In genomic region chr7:876972-877311, GRCh38 we compare ENCODE assay signal across 7 cellular contexts. TPM values are rescaled to one million over a fixed set of nuclear protein-coding genes. Genes with fewer than 3 reads are reported as not detected.
DNase-seq lines count a peak whose midpoint lies in the region; FAIRE-seq and TF ChIP-seq lines count a peak whose summit lies in the region.

No MANE protein-coding gene starts in this region.

- peaks cover 51% of the 10 kb centered on the region for H3K79me2 ChIP-seq in OCI-LY7 (ENCODE audit: insufficient read depth, low read depth, low read length)
- H3K79me2 ChIP-seq in H1 (ENCODE audit: control insufficient read depth in 1 of 2, insufficient read depth in 2 of 2, low read length in 2 of 2): peaks cover 34 to 48% of the 10 kb centered on the region in 2 experiments

- POLR2A ChIA-PET in OCI-LY7 (lab: Charles Lee) (interaction anchor here (0.5 kb wide), 1 partner anchor 275 kb away, joined by 3 read pairs; no protein-coding TSS in a partner anchor), H1 (lab: Charles Lee; ENCODE audit: partially characterized antibody) (interaction anchor here (0.6 to 2.0 kb wide), 8 partner anchors 8 to 104 kb away, joined by 3 to 9 read pairs (median 4); no protein-coding TSS in a partner anchor)

- H3K4me1 ChIP-seq in HAP-1 (peaks cover 23% of the 10 kb centered on the region), OCI-LY7 (ENCODE audit: insufficient read depth, low read length, poor library complexity, severe bottlenecking) (peaks cover 38% of the 10 kb centered on the region), H1 (replicated peaks in 1 of 4; ENCODE audit: control insufficient read depth in 3 of 4, insufficient read depth in 4 of 4, low read length in 3 of 4) (peaks cover 0 to 5% (median 0%) of the 10 kb centered on the region in 4 experiments; a peak in 5 of 7 replicates)

- intact Hi-C loops in OCI-LY7 (cut with micrococcal nuclease; ENCODE audit: unreplicated experiment): loop anchor here (1.0 kb wide), 3 partner anchors 24 to 150 kb away; partner anchors contain the start of gene PRKAR1B

- H4K8ac ChIP-seq in H1 (ENCODE audit: extremely low read depth, insufficient read depth, low read length): peak overlapping the region; percentile 76; the same call in 1 of the 2 replicates

- no peak overlapping the region for H2BK15ac ChIP-seq in H1 (ENCODE audit: low read length)

- H4K91ac ChIP-seq in H1 (replicated peaks; ENCODE audit: insufficient read length, low read length): peak overlapping the region; percentile 34

- no peak overlapping the region for H2BK20ac ChIP-seq in H1 (ENCODE audit: low read length)

- peaks cover 3% of the 10 kb centered on the region for H3K79me1 ChIP-seq in H1 (ENCODE audit: low read depth, low read length)

- no peak overlapping the region for H3K4ac ChIP-seq in H1 (replicated peaks; ENCODE audit: insufficient read length, low read depth, low read length)

- peaks cover 29% of the 10 kb centered on the region for H3K4me1 Mint-ChIP-seq in neural crest cell

- H3K4me2 ChIP-seq in OCI-LY7 (ENCODE audit: low read length): peak overlapping the region; percentile 98
- peak overlapping the region; percentile 70 to 71 for H3K4me2 ChIP-seq in H1 (ENCODE audit: insufficient read depth in 1 of 2, low read depth in 2 of 2, low read length in 2 of 2)

- peak overlapping the region; percentile 28 for H4K5ac ChIP-seq in H1 (ENCODE audit: insufficient read length, low read depth, low read length)

- peak overlapping the region; percentile 93 for H3K27ac Mint-ChIP-seq in neural crest cell (ENCODE audit: unreplicated experiment)

- no TSS peak for BruUV-seq in OCI-LY7 (replicated peaks; lab: Mats Ljungman, UMichigan)

- H3K23me2 ChIP-seq in H1 (ENCODE audit: low read depth, low read length): peaks cover 5% of the 10 kb centered on the region; the same call in 1 of the 2 replicates

- H2AK5ac ChIP-seq in H1 (ENCODE audit: low read depth, low read length): no peak overlapping the region

- no peak overlapping the region for H2BK12ac ChIP-seq in H1 (ENCODE audit: low read depth, low read length)

- peak overlapping the region; percentile 97 for H3K4me3 ChIP-seq in GM12864 (ENCODE audit: low read depth, low read length)
- peak overlapping the region; percentile 93 for H3K4me3 ChIP-seq in HAP-1
- peak overlapping the region; percentile 92 for H3K4me3 ChIP-seq in OCI-LY7 (ENCODE audit: low read depth, low read length, poor library complexity, severe bottlenecking)
- H3K4me3 ChIP-seq in H1 (ENCODE audit: extremely low read depth in 1 of 4, insufficient read depth in 2 of 4, low read depth in 3 of 4, low read length in 4 of 4): peak overlapping the region; percentile 72 to 99 (median 84)

- no peaks in the 10 kb centered on the region for H3K9me3 Mint-ChIP-seq in neural crest cell

- no peak overlapping the region for H3K14ac ChIP-seq in H1 (ENCODE audit: insufficient read length)

- TF ChIP-seq CTCF in GM12864 (IDR thresholded peaks at IDR 0.05; ENCODE audit: low read depth, low read length, missing control alignments): no peak
- no peak for TF ChIP-seq CTCF in OCI-LY7 (conservative IDR thresholded peaks at IDR 0.05; ENCODE audit: low read length)
- no peak for TF ChIP-seq CTCF in H1 (IDR thresholded peaks at IDR 0.05; ENCODE audit: control extremely low read depth in 1 of 3, insufficient read depth in 1 of 3, low read depth in 1 of 3, low read length in 3 of 3)
- no peak for TF ChIP-seq CTCF in neural crest cell (conservative IDR thresholded peaks at IDR 0.05)

- no peak for FAIRE-seq in H1 (lab: Jason Lieb, UNC)

- no peak overlapping the region for H3K23ac ChIP-seq in H1 (ENCODE audit: insufficient read length)

- no peak for DNase-seq in GM12864 (ENCODE audit: low read depth)
- peak in 1 of 2 experiments; percentile 61 for DNase-seq in HAP-1 (ENCODE audit: low spot score in 2 of 2)
- no peak for DNase-seq in OCI-LY7 (ENCODE audit: low spot score)
- no peak for DNase-seq in H1 (ENCODE audit: low read depth in 1 of 2, low spot score in 2 of 2)
- no peak for DNase-seq in neural crest cell (ENCODE audit: low read depth, low spot score)
- DNase-seq in T-helper 9 cell: no peak
- no peak for DNase-seq in inferior parietal cortex (ENCODE audit: extremely low spot score)

- TF ChIP-seq RAD21 in H1 (IDR thresholded peaks at IDR 0.05 in 1 of 2, conservative IDR thresholded peaks at IDR 0.05 in 1 of 2; ENCODE audit: low read depth in 2 of 2, low read length in 2 of 2): no peak

- H3K27me3 Mint-ChIP-seq in neural crest cell (ENCODE audit: low read depth): no peaks in the 10 kb centered on the region

- no peak overlapping the region for H2BK120ac ChIP-seq in H1 (replicated peaks; ENCODE audit: low read depth, low read length)

- H3K4me3 Mint-ChIP-seq in neural crest cell: peak overlapping the region; percentile 91

- H3K56ac ChIP-seq in H1 (replicated peaks; ENCODE audit: insufficient read length, low read depth, low read length): no peak overlapping the region

- H3K36me3 ChIP-seq in HAP-1 (replicated peaks): peaks cover 40% of the 10 kb centered on the region
- peaks cover 54% of the 10 kb centered on the region for H3K36me3 ChIP-seq in OCI-LY7 (ENCODE audit: insufficient read depth, low read length)
- peaks cover 0 to 25% (median 10%) of the 10 kb centered on the region in 4 experiments; a peak in 5 of 8 replicates for H3K36me3 ChIP-seq in H1 (ENCODE audit: control insufficient read depth in 2 of 4, insufficient read depth in 4 of 4, low read length in 3 of 4)

- H3K9me2 ChIP-seq in OCI-LY7 (ENCODE audit: insufficient read depth, low read length): no peaks in the 10 kb centered on the region

- in situ Hi-C loops in HAP-1 (cut with MboI; ENCODE audit: low sequenced_read_pairs): no loop called here

- H4K20me1 ChIP-seq in OCI-LY7 (ENCODE audit: insufficient read depth, low read length) (peaks cover 13% of the 10 kb centered on the region), H1 (replicated peaks in 1 of 2; ENCODE audit: control insufficient read depth in 1 of 2, insufficient read depth in 2 of 2, low read length in 2 of 2) (peaks cover 18 to 23% of the 10 kb centered on the region in 2 experiments)

- H2AFZ ChIP-seq in OCI-LY7 (ENCODE audit: low read length) (no peak overlapping the region), H1 (ENCODE audit: low read length) (no peak overlapping the region)

- H3K9me3 ChIP-seq in HAP-1 (no peaks in the 10 kb centered on the region), OCI-LY7 (ENCODE audit: low read length) (no peaks in the 10 kb centered on the region), H1 (ENCODE audit: insufficient read depth in 2 of 2, low read depth in 1 of 2, low read length in 1 of 2) (no peaks in the 10 kb centered on the region; a peak in 1 of 4 replicates)

- peaks cover 23% of the 10 kb centered on the region for H3K36me3 Mint-ChIP-seq in neural crest cell (ENCODE audit: low read depth)

- H3K27me3 ChIP-seq in HAP-1 (ENCODE audit: low read depth): no peaks in the 10 kb centered on the region
- no peaks in the 10 kb centered on the region for H3K27me3 ChIP-seq in H1 (replicated peaks in 1 of 4; ENCODE audit: control insufficient read depth in 3 of 4, extremely low read depth in 1 of 4, insufficient read depth in 3 of 4, low read length in 3 of 4)

- peak overlapping the region; percentile 78; the same call in 1 of the 2 replicates for H3K18ac ChIP-seq in H1 (ENCODE audit: extremely low read depth, low read length)

- peak overlapping the region; percentile 79 to 95 (median 88) for H3K9ac ChIP-seq in H1 (replicated peaks in 1 of 4; ENCODE audit: extremely low read depth in 1 of 4, low read depth in 3 of 4, low read length in 3 of 4)

- TF ChIP-seq EP300 in H1 (IDR thresholded peaks at IDR 0.05; ENCODE audit: borderline replicate concordance in 1 of 2, low read depth in 2 of 2, low read length in 2 of 2): no peak

- WGBS in H1 (ENCODE audit: extremely low coverage in 1 of 2, insufficient coverage in 1 of 2, insufficient read length in 1 of 2, insufficient replicate concordance in 2 of 2, low coverage in 1 of 2, low lambda C conversion rate in 2 of 2, missing lambda C conversion rate in 1 of 2), 2 experiments: no CpG with 5 or more reads among the region's 26 CpGs

- TF ChIP-seq POLR2A in H1 (IDR thresholded peaks at IDR 0.05; ENCODE audit: control extremely low read depth in 1 of 2, low read depth in 2 of 2, low read length in 2 of 2): no peak

- peak overlapping the region; percentile 51 for H3K27ac ChIP-seq in OCI-LY7 (ENCODE audit: low read depth, low read length, poor library complexity, severe bottlenecking)
- H3K27ac ChIP-seq in H1 (ENCODE audit: low read depth, low read length): peak overlapping the region; percentile 81

- CTCF ChIA-PET in OCI-LY7 (lab: Charles Lee; ENCODE audit: unreplicated experiment): no interaction called here
- CTCF ChIA-PET in H1 (lab: Charles Lee; ENCODE audit: partially characterized antibody): no interaction called here

- H2BK5ac ChIP-seq in H1 (ENCODE audit: low read depth, low read length): no peak overlapping the region

TF ChIP-seq in H1, 55 proteins besides CTCF, POLR2A, EP300 and RAD21 (continues in another document):
- no peak for TF ChIP-seq GABPA (IDR thresholded peaks at IDR 0.05; ENCODE audit: borderline replicate concordance, insufficient read depth, low read length)

RNA-seq across cellular contexts. Expression of gene GET4, which starts 0.6 kb away (rescaled TPM):
- 46.3 and 54.4 TPM in 2 replicates for total RNA-seq in OCI-LY7 (2014; rRNA removed; shearing (Covaris generic))
- total RNA-seq in OCI-LY7 (2022) (51.1 and 54.5 TPM in 2 replicates), neural crest cell (50.4 and 55.2 TPM in 2 replicates)
- 52.1 and 56.7 TPM in 2 replicates for total RNA-seq in H1 (2021; fragmentation: NEBNext Ultra II Directional; extraction: Animal tissue kit (Norgen Biotek cat#: 25700))
- polyA plus RNA-seq in H1 (2011; rRNA removed): 74.1 and 95.0 TPM in 2 replicates
- 73.5 TPM for polyA plus RNA-seq in H1 (2011; cell fraction: cytosol; rRNA removed)
- polyA plus RNA-seq in H1 (2011; cell fraction: nucleus; rRNA removed): 137 TPM
- 42.9 to 72.1 TPM (median 69.9 TPM) in 4 replicates for polyA plus RNA-seq in H1 (2012, experiment 1 of 2)
- 52.9 TPM for polyA plus RNA-seq in H1 (2012, experiment 2 of 2)
- polyA plus RNA-seq in H1 (2013, experiment 1 of 2): 40.9 TPM
- polyA plus RNA-seq in H1 (2013, experiment 2 of 2): 40.1 TPM
- 17.7 and 19.3 TPM in 2 replicates for polyA minus RNA-seq in H1 (2011; rRNA and poly(A)+ RNA removed)
- 28.7 TPM for polyA minus RNA-seq in H1 (2011; cell fraction: cytosol; rRNA and poly(A)+ RNA removed)
- polyA minus RNA-seq in H1 (2011; cell fraction: nucleus; rRNA and poly(A)+ RNA removed): 22.5 TPM

RNA-seq across cellular contexts. Expression of gene SUN1, which starts 44.7 kb away (rescaled TPM):
- 78.5 and 105 TPM in 2 replicates for total RNA-seq in OCI-LY7 (2014; rRNA removed; shearing (Covaris generic))
- total RNA-seq in OCI-LY7 (2022) (83.4 and 84.2 TPM in 2 replicates), neural crest cell (99.9 and 101 TPM in 2 replicates)
- 105 and 108 TPM in 2 replicates for total RNA-seq in H1 (2021; fragmentation: NEBNext Ultra II Directional; extraction: Animal tissue kit (Norgen Biotek cat#: 25700))
- 158 and 324 TPM in 2 replicates for polyA plus RNA-seq in H1 (2011; rRNA removed)
- polyA plus RNA-seq in H1 (2011; cell fraction: cytosol; rRNA removed): 235 TPM
- polyA plus RNA-seq in H1 (2011; cell fraction: nucleus; rRNA removed): 512 TPM
- 69.8 to 110 TPM (median 95.7 TPM) in 4 replicates for polyA plus RNA-seq in H1 (2012, experiment 1 of 2)
- 31.4 TPM for polyA plus RNA-seq in H1 (2012, experiment 2 of 2)
- 110 TPM for polyA plus RNA-seq in H1 (2013, experiment 1 of 2)
- polyA plus RNA-seq in H1 (2013, experiment 2 of 2): 106 TPM
- polyA minus RNA-seq in H1 (2011; rRNA and poly(A)+ RNA removed): 149 and 180 TPM in 2 replicates
- 83.6 TPM for polyA minus RNA-seq in H1 (2011; cell fraction: cytosol; rRNA and poly(A)+ RNA removed)
- polyA minus RNA-seq in H1 (2011; cell fraction: nucleus; rRNA and poly(A)+ RNA removed): 211 TPM
